Comparison of ENCODE assay signal across 27 cellular contexts in genomic region chr12:132099739-132100138, GRCh38. TPM values are rescaled to one million over a fixed set of nuclear protein-coding genes. Genes with fewer than 3 reads are reported as not detected.
DNase-seq lines count a peak whose midpoint lies in the region; ATAC-seq and TF ChIP-seq lines count a peak whose summit lies in the region.
"Had no signal": no experiment of that assay in that cellular context is flagged by ENCODE, and none has a peak within 500 bp of the region (broad histone marks: within the 10 kb centered on the region; RNA-seq: fewer than 3 reads in every experiment).

No MANE protein-coding gene starts in this region.

- no peaks in the 10 kb centered on the region for H3K4me1 ChIP-seq in sigmoid colon
- H3K4me1 ChIP-seq: Caco-2 had no signal

- no peaks in the 10 kb centered on the region for H3K27me3 ChIP-seq in sigmoid colon

- intact Hi-C loops in sigmoid colon (cut with DNase I), result no loop called here

- no peaks in the 10 kb centered on the region for H3K9me3 Mint-ChIP-seq in HFFc6

- H3K27ac Mint-ChIP-seq in HFFc6, result no peak overlapping the region
- H3K27ac Mint-ChIP-seq: B cell; CD8-positive, alpha-beta T cell had no signal

- no peaks in the 10 kb centered on the region for H3K9me3 ChIP-seq in sigmoid colon
- H3K9me3 ChIP-seq: Caco-2 had no signal

- H3K36me3 ChIP-seq in sigmoid colon, result peaks cover 0 to 18% (median 6%) of the 10 kb centered on the region in 4 donors

- no peak for TF ChIP-seq POLR2A in sigmoid colon (IDR thresholded peaks at IDR 0.05)

- H3K4me3 Mint-ChIP-seq in HFFc6, result no peak overlapping the region
- H3K4me3 Mint-ChIP-seq: B cell; CD8-positive, alpha-beta T cell had no signal

- TF ChIP-seq CTCF in sigmoid colon (IDR thresholded peaks at IDR 0.05) (no peak), HFFc6 (IDR thresholded peaks at IDR 0.05) (no peak)

- WGBS in sigmoid colon, 2 donors, result 93 to 96% methylated on average over 12 of the region's 12 CpGs

- peaks cover 7% of the 10 kb centered on the region for H3K36me3 Mint-ChIP-seq in HFFc6 (ENCODE audit: low read depth)

- TF ChIP-seq EP300 in sigmoid colon (IDR thresholded peaks at IDR 0.05), result no peak

- H3K27me3 Mint-ChIP-seq in HFFc6 (ENCODE audit: insufficient read depth), result no peaks in the 10 kb centered on the region
- H3K27me3 Mint-ChIP-seq: B cell had no signal

- H3K4me1 Mint-ChIP-seq in HFFc6 (ENCODE audit: low read depth), result no peaks in the 10 kb centered on the region

- no peak overlapping the region for H3K4me3 ChIP-seq in sigmoid colon

- ATAC-seq in left lobe of liver, result no peak
- ATAC-seq: CD8-positive, alpha-beta T cell had no signal

- DNase-seq in activated CD8-positive, alpha-beta memory T cell treated with anti-CD3 and anti-CD28 coated beads, Interleukin-2, amount 50 U/mL, for 48 hours, result peak; percentile 42
- no peak for DNase-seq in activated CD8-positive, alpha-beta memory T cell treated with anti-CD3 and anti-CD28 coated beads for 24 hours
- DNase-seq in ELF-1 (ENCODE audit: low read depth, low spot score) (peak; percentile 70), left lobe of liver (ENCODE audit: low spot score) (peak; percentile 24), sigmoid colon (peak; percentile 19), HFFc6 (no peak)
- DNase-seq in activated CD4-positive, CD25-positive, alpha-beta regulatory T cell (lab: John Stamatoyannopoulos, UW), result no peak
- DNase-seq: Caco-2; CD8-positive, alpha-beta T cell; DMS79; EL; GF-D8; HCEC 1CT; Karpas-422; NCI-H1092 treated with DMSO at 0.1 percent for 48 hours; NCI-H1436; NCI-H187; NCI-H2081 treated with DMSO at 0.1 percent for 48 hours; NCI-H2171; NCI-H226; NCI-H510A; NCI-H69; SHP77 treated with DMSO at 0.1 percent for 48 hours had no signal

- no peak overlapping the region for H3K27ac ChIP-seq in sigmoid colon
- H3K27ac ChIP-seq: 22Rv1, C4-2B, HL-60 had no signal

RNA-seq across cellular contexts. Expression of gene DDX51, which starts 44.4 kb away (rescaled TPM):
- 9.3 TPM for total RNA-seq in left lobe of liver
- total RNA-seq in sigmoid colon, result 10 to 100 TPM in 1 of 4 donors, 1 to 10 TPM in 3; 6.8 to 13.7 (median 8.5) TPM
- 10 to 100 TPM in 1 of 3 donors, 1 to 10 TPM in 2; 3.9 to 22.4 (median 4.8) TPM for polyA plus RNA-seq in sigmoid colon
- total RNA-seq in HFFc6 (2021; fragmentation: NEBNext Ultra II Directional; extraction: Animal tissue kit (Norgen Biotek cat#: 25700)), result 10 to 100 TPM; 13.8 to 18.3 (median 16.8) TPM

RNA-seq across cellular contexts. Expression of gene NOC4L, which starts 44.5 kb away (rescaled TPM):
- total RNA-seq in left lobe of liver (9.9 TPM), sigmoid colon (1 to 10 TPM; 5.4 to 9.4 (median 7.5) TPM)
- polyA plus RNA-seq in sigmoid colon, result 10 to 100 TPM; 11.4 to 34.9 (median 13.2) TPM
- 10 to 100 TPM; 25.8 to 33.5 (median 31.3) TPM for total RNA-seq in HFFc6 (2021; fragmentation: NEBNext Ultra II Directional; extraction: Animal tissue kit (Norgen Biotek cat#: 25700))

Comparison
In these comparisons a context has a peak if more than half of its experiments do, and no peak if none do; other contexts are left out.
1. DNase-seq: peak in activated CD8-positive, alpha-beta memory T cell treated with anti-CD3 and anti-CD28 coated beads, Interleukin-2, amount 50 U/mL, for 48 hours (single experiment), ELF-1 (single experiment), left lobe of liver (single experiment) and sigmoid colon (single experiment); none in activated CD8-positive, alpha-beta memory T cell treated with anti-CD3 and anti-CD28 coated beads for 24 hours (single experiment), activated CD4-positive, CD25-positive, alpha-beta regulatory T cell (0 of 4) and HFFc6 (single experiment).